ENCODE assay signal across 1 cellular context in the genomic region with DNA sequence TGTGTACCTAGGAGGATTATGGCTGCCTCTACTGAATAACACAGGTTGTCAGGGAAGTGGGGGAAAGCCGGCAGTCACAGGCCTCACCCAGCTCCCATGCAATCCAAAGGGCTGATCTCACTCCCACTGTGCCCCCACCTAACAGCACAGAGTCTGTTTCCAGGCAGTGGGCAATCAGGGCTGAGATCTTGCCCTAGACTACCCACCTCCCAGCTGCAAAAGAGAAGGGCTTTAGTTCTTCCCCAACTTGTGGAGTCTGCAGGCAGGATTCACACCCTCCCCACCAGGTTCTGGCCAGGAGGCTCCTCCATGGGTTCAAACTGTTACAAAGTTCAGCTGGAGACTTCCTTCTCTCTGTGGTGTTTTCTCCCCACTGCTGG.
TF ChIP-seq lines count a peak whose summit lies in the region.

No MANE protein-coding gene starts in this region.

TF ChIP-seq in HepG2, 621 proteins besides CTCF, POLR2A, EP300 and RAD21:
- TF ChIP-seq REXO4 (CRISPR knock-in tag; IDR thresholded peaks at IDR 0.05; ENCODE audit: borderline replicate concordance) (no peak), ERF (CRISPR knock-in tag; IDR thresholded peaks at IDR 0.05) (no peak), SP2 (CRISPR knock-in tag; IDR thresholded peaks at IDR 0.05) (no peak), KLF9 (CRISPR knock-in tag; IDR thresholded peaks at IDR 0.05; ENCODE audit: low read depth) (no peak), ZNF816 (CRISPR knock-in tag; IDR thresholded peaks at IDR 0.05; ENCODE audit: borderline replicate concordance) (no peak)
